ENCODE assay signal across 17 cellular contexts in genomic region chr7:112283382-112283910, GRCh38.
A peak's percentile ranks its signal among the peaks of the same experiment; 100 is the strongest.
DNase-seq lines count a peak whose midpoint lies in the region; ATAC-seq and TF ChIP-seq lines count a peak whose summit lies in the region.
"Had no signal": no experiment of that assay in that cellular context is flagged by ENCODE, and none has a peak within 500 bp of the region (broad histone marks: within the 10 kb centered on the region; RNA-seq: fewer than 3 reads in every experiment).

No MANE protein-coding gene starts in this region.

- peaks cover 19% of the 10 kb centered on the region for H3K4me1 Mint-ChIP-seq in WTC11
- H3K4me1 Mint-ChIP-seq in activated T-cell treated with anti-CD3 and anti-CD28 coated beads, Interleukin-2, amount 50 U/mL, for 24 hours (ENCODE audit: low read depth): peaks cover 23% of the 10 kb centered on the region

- H3K36me3 Mint-ChIP-seq in WTC11: peaks cover 5% of the 10 kb centered on the region
- H3K36me3 Mint-ChIP-seq in activated T-cell treated with anti-CD3 and anti-CD28 coated beads, Interleukin-2, amount 50 U/mL, for 24 hours (ENCODE audit: low read depth): peaks cover 18% of the 10 kb centered on the region

- H3K27ac Mint-ChIP-seq in WTC11: no peak overlapping the region
- no peak overlapping the region for H3K27ac Mint-ChIP-seq in activated T-cell treated with anti-CD3 and anti-CD28 coated beads, Interleukin-2, amount 50 U/mL, for 24 hours
- H3K27ac Mint-ChIP-seq: activated CD8-positive, alpha-beta T cell treated with anti-CD3 and anti-CD28 coated beads, Interleukin-2, amount 10 ng/mL, durations not matched to agents 7 days and 5 days; activated naive CD4-positive, alpha-beta T cell treated with anti-CD3 and anti-CD28 coated beads, Interleukin-2, amount 50 U/mL, for 24 hours had no signal

- CTCF ChIA-PET in WTC11 (lab: Charles Lee): no interaction called here

- TF ChIP-seq CTCF in WTC11 (IDR thresholded peaks at IDR 0.05): no peak

- peaks cover 3% of the 10 kb centered on the region; the same call in 1 of the 2 replicates for H3K9me3 Mint-ChIP-seq in WTC11
- H3K9me3 Mint-ChIP-seq in activated T-cell treated with anti-CD3 and anti-CD28 coated beads, Interleukin-2, amount 50 U/mL, for 24 hours: no peaks in the 10 kb centered on the region
- H3K9me3 Mint-ChIP-seq: activated naive CD4-positive, alpha-beta T cell treated with anti-CD3 and anti-CD28 coated beads, Interleukin-2, amount 50 U/mL, for 24 hours had no signal

- POLR2A ChIA-PET in WTC11 (lab: Charles Lee): no interaction called here

- ATAC-seq in GM18907 (IDR thresholded peaks at IDR 0.05; ENCODE audit: unreplicated experiment) (peak; percentile 72), GM21619 (IDR thresholded peaks at IDR 0.05; ENCODE audit: unreplicated experiment) (peak; percentile 64), HG03103 (IDR thresholded peaks at IDR 0.05; ENCODE audit: low read depth, unreplicated experiment) (peak; percentile 54), WTC11 (no peak), HG02970 (IDR thresholded peaks at IDR 0.05; ENCODE audit: low FRiP score, unreplicated experiment) (no peak)
- ATAC-seq: activated CD8-positive, alpha-beta T cell treated with anti-CD3 and anti-CD28 coated beads, Interleukin-2, amount 10 ng/mL, durations not matched to agents 7 days and 5 days; heart right ventricle; left cardiac atrium had no signal

- DNase-seq in WTC11 (ENCODE audit: low spot score) (no peak), T-helper 2 cell (no peak)
- DNase-seq in activated CD4-positive, alpha-beta T cell treated with anti-CD3 and anti-CD28 coated beads, Interleukin-2, amount 50 U/mL, for 48 hours: no peak
- no peak for DNase-seq in activated T-cell treated with anti-CD3 and anti-CD28 coated beads, Interleukin-2, amount 50 U/mL, for 24 hours
- DNase-seq: activated CD8-positive, alpha-beta T cell treated with anti-CD3 and anti-CD28 coated beads, Interleukin-2, amount 10 ng/mL, durations not matched to agents 7 days and 5 days; heart right ventricle; left cardiac atrium; MV-4-11; NCI-H345; RPMI8226; T1000 had no signal

- no peaks in the 10 kb centered on the region for H3K27me3 Mint-ChIP-seq in WTC11 (ENCODE audit: low read depth)
- H3K27me3 Mint-ChIP-seq in activated T-cell treated with anti-CD3 and anti-CD28 coated beads, Interleukin-2, amount 50 U/mL, for 24 hours: no peaks in the 10 kb centered on the region
- H3K27me3 Mint-ChIP-seq: activated naive CD4-positive, alpha-beta T cell treated with anti-CD3 and anti-CD28 coated beads, Interleukin-2, amount 50 U/mL, for 24 hours had no signal

- no peak overlapping the region for H3K4me3 Mint-ChIP-seq in WTC11
- H3K4me3 Mint-ChIP-seq in activated T-cell treated with anti-CD3 and anti-CD28 coated beads, Interleukin-2, amount 50 U/mL, for 24 hours: no peak overlapping the region
- H3K4me3 Mint-ChIP-seq: activated CD8-positive, alpha-beta T cell treated with anti-CD3 and anti-CD28 coated beads, Interleukin-2, amount 10 ng/mL, durations not matched to agents 7 days and 5 days; activated naive CD4-positive, alpha-beta T cell treated with anti-CD3 and anti-CD28 coated beads, Interleukin-2, amount 50 U/mL, for 24 hours; nephron had no signal

TF ChIP-seq in WTC11, 78 proteins besides CTCF, POLR2A, EP300 and RAD21:
- TF ChIP-seq ZBTB21 (CRISPR knock-in tag; IDR thresholded peaks at IDR 0.05; ENCODE audit: borderline replicate concordance): no peak
- no peak for TF ChIP-seq NR1H2 (CRISPR knock-in tag; IDR thresholded peaks at IDR 0.05)
- no peak for TF ChIP-seq ZNF423 (CRISPR knock-in tag; IDR thresholded peaks at IDR 0.05)
- TF ChIP-seq NR2C2 (CRISPR knock-in tag; IDR thresholded peaks at IDR 0.05): no peak
- no peak for TF ChIP-seq HMGXB4 (CRISPR knock-in tag; IDR thresholded peaks at IDR 0.05)
- TF ChIP-seq ZNF121 (CRISPR knock-in tag; IDR thresholded peaks at IDR 0.05): peak; percentile 74
TF ChIP-seq in WTC11: peak in this region for 1.

Comparison
In these comparisons a context has a peak if more than half of its experiments do, and no peak if none do; other contexts are left out.
1. ATAC-seq: peak in GM18907 (single experiment), GM21619 (single experiment) and HG03103 (single experiment); none in WTC11 (single experiment) and HG02970 (single experiment).